In the genomic region with DNA sequence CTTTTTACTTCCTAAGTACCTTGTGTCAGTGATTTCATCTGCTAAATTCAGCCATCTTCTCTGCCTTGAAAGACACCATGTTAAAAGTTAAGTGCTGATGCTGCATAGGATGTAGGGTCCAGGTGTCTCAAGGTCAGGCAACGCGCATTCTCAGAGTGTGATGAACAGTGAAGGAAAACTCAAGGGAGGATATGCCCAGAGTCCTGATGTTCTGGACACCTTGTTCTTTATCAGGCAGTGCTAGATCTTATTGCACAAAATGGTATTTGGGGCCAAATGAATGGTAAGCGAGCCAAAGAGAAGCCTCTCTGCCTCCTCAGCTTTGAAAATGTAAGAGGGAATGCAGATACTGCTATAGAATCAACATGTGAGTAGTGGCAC, we compare ENCODE assay signal across 21 cellular contexts.
DNase-seq lines count a peak whose midpoint lies in the region; ATAC-seq, FAIRE-seq and TF ChIP-seq lines count a peak whose summit lies in the region.
"Had no signal": no experiment of that assay in that cellular context is flagged by ENCODE, and none has a peak within 500 bp of the region (broad histone marks: within the 10 kb centered on the region; RNA-seq: fewer than 3 reads in every experiment).

No MANE protein-coding gene starts in this region.

- H3K27me3 ChIP-seq in IMR-90 (ENCODE audit: control insufficient read depth, insufficient read depth, low read length): no peaks in the 10 kb centered on the region
- no peaks in the 10 kb centered on the region for H3K27me3 ChIP-seq in gastrocnemius medialis
- H3K27me3 ChIP-seq: SJSA1 had no signal

- H3K4me1 ChIP-seq in IMR-90 (ENCODE audit: control insufficient read depth, insufficient read depth, low read length) (peaks cover 24% of the 10 kb centered on the region), kidney (ENCODE audit: control insufficient read depth in 1 of 2, insufficient read depth in 1 of 2, low read depth in 1 of 2, low read length in 2 of 2) (peaks cover 6 to 22% of the 10 kb centered on the region in 2 donors), gastrocnemius medialis (peaks cover 59 to 63% of the 10 kb centered on the region in 2 donors)

- H2BK15ac ChIP-seq in IMR-90 (ENCODE audit: low read depth, low read length): no peak overlapping the region

- H3K18ac ChIP-seq in IMR-90 (ENCODE audit: low read depth, low read length): no peak overlapping the region

- H3K27ac ChIP-seq in IMR-90 (ENCODE audit: insufficient read depth, low read length) (no peak overlapping the region), kidney (ENCODE audit: low read depth in 2 of 2, low read length in 2 of 2) (peak overlapping the region; percentile 13 to 50), gastrocnemius medialis (peak overlapping the region; percentile 34 to 92 (median 65))
- H3K27ac ChIP-seq: HL-60, SJSA1 had no signal

- no peak overlapping the region; a peak in 1 of 4 replicates for H4K8ac ChIP-seq in IMR-90 (ENCODE audit: low read depth in 2 of 2, low read length in 2 of 2)

- no peak overlapping the region for H3K4me2 ChIP-seq in IMR-90 (ENCODE audit: low read depth, low read length)

- no peak overlapping the region for H2AK9ac ChIP-seq in IMR-90 (replicated peaks; ENCODE audit: low read depth, low read length, poor library complexity)

- peaks cover 32% of the 10 kb centered on the region for H3K9me1 ChIP-seq in IMR-90 (ENCODE audit: insufficient read depth, low read length)

- H3K4me3 ChIP-seq in IMR-90 (ENCODE audit: insufficient read depth, low read depth, low read length): no peak overlapping the region
- no peak overlapping the region for H3K4me3 ChIP-seq in kidney (ENCODE audit: low read length in 2 of 2)
- H3K4me3 ChIP-seq in gastrocnemius medialis: no peak overlapping the region
- H3K4me3 ChIP-seq: HAP-1, SJSA1 had no signal

- BruUV-seq in IMR-90 (replicated peaks; lab: Mats Ljungman, UMichigan): no TSS peak

- no peak overlapping the region; the same call in 1 of the 2 replicates for H3K14ac ChIP-seq in IMR-90 (replicated peaks; ENCODE audit: low read depth, low read length)

- POLR2A ChIA-PET in IMR-90 (lab: Charles Lee; ENCODE audit: unreplicated experiment): no interaction called here

- in situ Hi-C loops in IMR-90 (cut with MboI; ENCODE audit: low sequenced_read_pairs) (no loop called here), gastrocnemius medialis (cut with MboI; ENCODE audit: low sequenced_read_pairs in 4 of 4) (no loop called here)

- no peak for FAIRE-seq in kidney (lab: Jason Lieb, UNC)

- H2AK5ac ChIP-seq in IMR-90 (ENCODE audit: low read depth, low read length): no peak overlapping the region

- DNase-seq in SHP77 treated with DMSO at 0.1 percent for 48 hours (lab: John Stamatoyannopoulos, UW) (peak; percentile 66), SHP77 (lab: John Stamatoyannopoulos, UW) (no peak), IMR-90 (no peak), kidney (no peak), gastrocnemius medialis (peak in 1 of 2 donors; percentile 62), cerebellar cortex (ENCODE audit: low spot score) (no peak), glomerular visceral epithelial cell (ENCODE audit: extremely low spot score) (no peak)
- DNase-seq: activated CD4-positive, CD25-positive, alpha-beta regulatory T cell; activated gamma-delta T cell treated with Interleukin-2 at 50 U/mL for 16 hours; amygdala; cerebellar nuclear complex; effector memory CD4-positive, alpha-beta T cell; NCI-H2107; PC-3; retina; stimulated activated CD4-positive, alpha-beta T cell treated with anti-CD3 and anti-CD28 coated beads, Interleukin-15, amount 100 ng/mL, for 24 hours; stimulated activated naive CD8-positive, alpha-beta T cell treated with anti-CD3 and anti-CD28 coated beads, Interleukin-15, Interleukin-2, amounts not matched to agents 100 U/mL and 50 U/mL, for 24 hours had no signal

- 0 out of 2 replicates have a peak overlapping the region, but pooled peaks have one; percentile 52 for H3K23ac ChIP-seq in IMR-90 (ENCODE audit: low read depth, low read length)

- H4K5ac ChIP-seq in IMR-90 (ENCODE audit: low read depth, low read length): no peak overlapping the region

- TF ChIP-seq POLR2A in IMR-90 (IDR thresholded peaks at IDR 0.05; ENCODE audit: low read depth, low read length) (no peak), gastrocnemius medialis (IDR thresholded peaks at IDR 0.05) (no peak)

- intact Hi-C loops in IMR-90 (cut with micrococcal nuclease): no loop called here
- intact Hi-C loops in kidney (cut with DNase I): no loop called here
- intact Hi-C loops in gastrocnemius medialis (cut with DNase I; ENCODE audit: low total_unique reads): no loop called here

- TF ChIP-seq RAD21 in IMR-90 (IDR thresholded peaks at IDR 0.05; ENCODE audit: low read length): no peak

- WGBS in IMR-90 (ENCODE audit: extremely low coverage in 2 of 2, insufficient read length in 1 of 2), 2 experiments: 100% methylated on average over 2 of the region's 3 CpGs; no CpG with 5 or more reads in 1 of the 2 experiments

- no peak overlapping the region for H2BK120ac ChIP-seq in IMR-90 (ENCODE audit: low read depth, low read length)

- no peak overlapping the region for H3K56ac ChIP-seq in IMR-90 (ENCODE audit: extremely low read depth, insufficient read depth, low read length)

- H4K20me1 ChIP-seq in IMR-90 (ENCODE audit: insufficient read depth, low read length): peaks cover 53% of the 10 kb centered on the region

- H2AFZ ChIP-seq in IMR-90 (replicated peaks; ENCODE audit: low read length, poor library complexity): no peak overlapping the region

- no peak overlapping the region for H2BK5ac ChIP-seq in IMR-90 (ENCODE audit: low read depth, low read length, poor library complexity, severe bottlenecking)

- H3K9ac ChIP-seq in IMR-90 (ENCODE audit: low read depth, low read length) (no peak overlapping the region), kidney (ENCODE audit: low read length in 2 of 2) (no peak overlapping the region)

- H3K4ac ChIP-seq in IMR-90 (ENCODE audit: low read depth, low read length): no peak overlapping the region

- H3K36me3 ChIP-seq in IMR-90 (ENCODE audit: control insufficient read depth, insufficient read depth, low read length) (no peaks in the 10 kb centered on the region), kidney (ENCODE audit: control insufficient read depth in 1 of 2, insufficient read depth in 2 of 2, low read length in 2 of 2) (no peaks in the 10 kb centered on the region), gastrocnemius medialis (no peaks in the 10 kb centered on the region)
- H3K36me3 ChIP-seq: HAP-1, SJSA1 had no signal

- H3K79me1 ChIP-seq in IMR-90 (ENCODE audit: low read depth in 1 of 2, low read length in 2 of 2): peaks cover 35 to 81% of the 10 kb centered on the region in 2 experiments

- ATAC-seq in IMR-90 (ENCODE audit: low read depth) (no peak), gastrocnemius medialis (peak; percentile 54 to 63), HG03342 (IDR thresholded peaks at IDR 0.05; ENCODE audit: unreplicated experiment) (no peak)
- ATAC-seq: PC-3; stimulated activated naive CD8-positive, alpha-beta T cell treated with anti-CD3 and anti-CD28 coated beads, Interleukin-15, Interleukin-2, amounts not matched to agents 100 U/mL and 50 U/mL, for 24 hours had no signal

- CTCF ChIA-PET in IMR-90 (lab: Yijun Ruan, JAX): no interaction called here

- TF ChIP-seq CTCF in IMR-90 (conservative IDR thresholded peaks at IDR 0.05; ENCODE audit: low read depth, low read length) (no peak), kidney (IDR thresholded peaks at IDR 0.05; ENCODE audit: borderline replicate concordance, extremely low read depth, insufficient read depth) (no peak), gastrocnemius medialis (IDR thresholded peaks at IDR 0.05 in 4 of 5, conservative IDR thresholded peaks at IDR 0.05 in 1 of 5) (no peak)

- dilution Hi-C loops in IMR-90 (cut with HindIII; ENCODE audit: low sequenced_read_pairs, unreplicated experiment): no loop called here

- H4K91ac ChIP-seq in IMR-90 (ENCODE audit: insufficient read depth, low read depth, low read length): no peak overlapping the region

- H2BK20ac ChIP-seq in IMR-90 (ENCODE audit: low read depth, low read length): no peak overlapping the region

- H3K9me3 ChIP-seq in IMR-90 (ENCODE audit: control insufficient read depth, insufficient read depth, low read length) (no peaks in the 10 kb centered on the region), kidney (ENCODE audit: control insufficient read depth in 1 of 2, low read length in 2 of 2) (no peaks in the 10 kb centered on the region), gastrocnemius medialis (no peaks in the 10 kb centered on the region)
- H3K9me3 ChIP-seq: HAP-1, SJSA1 had no signal

TF ChIP-seq in IMR-90, 13 proteins besides CTCF, POLR2A, EP300 and RAD21 (continues in another document):
- TF ChIP-seq RCOR1 (IDR thresholded peaks at IDR 0.05; ENCODE audit: insufficient replicate concordance, low read length): no peak
- TF ChIP-seq MAFK (IDR thresholded peaks at IDR 0.05; ENCODE audit: low read depth, low read length): no peak
- TF ChIP-seq CEBPB (IDR thresholded peaks at IDR 0.05; ENCODE audit: low read depth, low read length): no peak
- no peak for TF ChIP-seq SMC3 (IDR thresholded peaks at IDR 0.05; ENCODE audit: low read depth, low read length)
- TF ChIP-seq RFX5 (IDR thresholded peaks at IDR 0.05; ENCODE audit: low read depth, low read length): no peak
- no peak for TF ChIP-seq MAZ (IDR thresholded peaks at IDR 0.05; ENCODE audit: borderline replicate concordance, low read depth, low read length)
- TF ChIP-seq CHD1 (IDR thresholded peaks at IDR 0.05; ENCODE audit: low read depth, low read length): no peak
- TF ChIP-seq, protein P1, sequence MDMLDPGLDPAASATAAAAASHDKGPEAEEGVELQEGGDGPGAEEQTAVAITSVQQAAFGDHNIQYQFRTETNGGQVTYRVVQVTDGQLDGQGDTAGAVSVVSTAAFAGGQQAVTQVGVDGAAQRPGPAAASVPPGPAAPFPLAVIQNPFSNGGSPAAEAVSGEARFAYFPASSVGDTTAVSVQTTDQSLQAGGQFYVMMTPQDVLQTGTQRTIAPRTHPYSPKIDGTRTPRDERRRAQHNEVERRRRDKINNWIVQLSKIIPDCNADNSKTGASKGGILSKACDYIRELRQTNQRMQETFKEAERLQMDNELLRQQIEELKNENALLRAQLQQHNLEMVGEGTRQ (IDR thresholded peaks at IDR 0.05; ENCODE audit: low read depth, low read length): no peak
- no peak for TF ChIP-seq NFE2L2 (IDR thresholded peaks at IDR 0.05; ENCODE audit: low read depth, low read length)
- no peak for TF ChIP-seq FOS (IDR thresholded peaks at IDR 0.05; ENCODE audit: low read depth, low read length)
- TF ChIP-seq BHLHE40 (IDR thresholded peaks at IDR 0.05; ENCODE audit: low read depth, low read length): no peak
- TF ChIP-seq MXI1 (IDR thresholded peaks at IDR 0.05; ENCODE audit: borderline replicate concordance, low read depth, low read length): no peak

Comparison
In these comparisons a context has a peak if more than half of its experiments do, and no peak if none do; other contexts are left out.
1. ATAC-seq: peak in gastrocnemius medialis (2 of 2); none in IMR-90 (single experiment) and HG03342 (single experiment).